ENCODE assay signal across 17 cellular contexts in genomic region chr2:6937157-6937556, GRCh38. TPM values are rescaled to one million over a fixed set of nuclear protein-coding genes. Genes with fewer than 3 reads are reported as not detected.
DNase-seq lines count a peak whose midpoint lies in the region; TF ChIP-seq lines count a peak whose summit lies in the region.
"Had no signal": no experiment of that assay in that cellular context is flagged by ENCODE, and none has a peak within 500 bp of the region (broad histone marks: within the 10 kb centered on the region; RNA-seq: fewer than 3 reads in every experiment).

No MANE protein-coding gene starts in this region.

- peaks cover 10% of the 10 kb centered on the region for H3K27me3 Mint-ChIP-seq in osteocyte (ENCODE audit: unreplicated experiment)

- H3K9ac ChIP-seq in Loucy (ENCODE audit: low read depth, low read length, poor library complexity, severe bottlenecking) = no peak overlapping the region

- no peak overlapping the region for H3K27ac Mint-ChIP-seq in osteocyte (ENCODE audit: unreplicated experiment)

- H4K20me1 ChIP-seq in Loucy (ENCODE audit: insufficient read depth, low read length, poor library complexity, severe bottlenecking) = no peaks in the 10 kb centered on the region

- H3K9me2 ChIP-seq in Loucy (replicated peaks; ENCODE audit: low read depth, low read length) = no peaks in the 10 kb centered on the region

- H3K4me2 ChIP-seq in Loucy (ENCODE audit: low read depth, low read length, poor library complexity, severe bottlenecking) = peak overlapping the region; percentile 26

- peak overlapping the region; percentile 77 for H3K27ac ChIP-seq in caudate nucleus (ENCODE audit: low read depth, low read length)
- H3K27ac ChIP-seq: 22Rv1, RWPE1, SJCRH30 had no signal

- TF ChIP-seq CTCF in Loucy (conservative IDR thresholded peaks at IDR 0.05; ENCODE audit: low read length) (no peak), osteocyte (IDR thresholded peaks at IDR 0.05) (no peak)

- no peak overlapping the region for H3K4me3 Mint-ChIP-seq in osteocyte (ENCODE audit: unreplicated experiment)

- H3K36me3 ChIP-seq in Loucy (ENCODE audit: insufficient read depth, low read length) = peaks cover 3% of the 10 kb centered on the region; the same call in 1 of the 2 replicates
- H3K36me3 ChIP-seq: SJCRH30 had no signal

- peak; percentile 13 for DNase-seq in NCI-H146 (lab: John Stamatoyannopoulos, UW)
- DNase-seq in NCI-H146 treated with DMSO at 0.1 percent for 48 hours (lab: John Stamatoyannopoulos, UW; ENCODE audit: unreplicated experiment) = no peak
- DNase-seq in caudate nucleus (lab: John Stamatoyannopoulos, UW) = peak in 1 of 61 donors; percentile 63
- DNase-seq in osteocyte (ENCODE audit: extremely low spot score, unreplicated experiment) = peak; percentile 46
- no peak for DNase-seq in NCI-H1105 treated with DMSO at 0.1 percent for 48 hours (lab: John Stamatoyannopoulos, UW)
- no peak for DNase-seq in DMS79 (lab: John Stamatoyannopoulos, UW)
- no peak for DNase-seq in DMS79 treated with DMSO at 0.1 percent for 48 hours (lab: John Stamatoyannopoulos, UW)
- DNase-seq: HCEC 1CT, NCI-H1436 treated with DMSO at 0.1 percent for 48 hours, NCI-H2171 treated with DMSO at 0.1 percent for 48 hours, NCI-H510A, SJCRH30 had no signal

- peaks cover 5% of the 10 kb centered on the region for H3K36me3 Mint-ChIP-seq in osteocyte (ENCODE audit: unreplicated experiment)

- peaks cover 7% of the 10 kb centered on the region for H3K9me3 Mint-ChIP-seq in osteocyte (ENCODE audit: unreplicated experiment)

- H3K27me3 ChIP-seq in Loucy (ENCODE audit: insufficient read depth, low read length, poor library complexity, severe bottlenecking) = no peaks in the 10 kb centered on the region
- H3K27me3 ChIP-seq: SJCRH30 had no signal

- peaks cover 28% of the 10 kb centered on the region for H3K4me1 Mint-ChIP-seq in osteocyte (ENCODE audit: unreplicated experiment)

- H2AFZ ChIP-seq in Loucy (ENCODE audit: low read length) = no peak overlapping the region

- no peaks in the 10 kb centered on the region for H3K9me3 ChIP-seq in Loucy (ENCODE audit: insufficient read depth, low read depth, low read length)

- peaks cover 4% of the 10 kb centered on the region; the same call in 1 of the 2 replicates for H3K79me2 ChIP-seq in Loucy (ENCODE audit: insufficient read depth, low read length)

- H3F3A ChIP-seq in Loucy (ENCODE audit: low read depth) = no peaks in the 10 kb centered on the region

- no peak overlapping the region for H3K4me3 ChIP-seq in Loucy (ENCODE audit: low read length, poor library complexity, severe bottlenecking)
- H3K4me3 ChIP-seq: GM12878, SJCRH30 had no signal

- H3K4me1 ChIP-seq in Loucy (ENCODE audit: insufficient read depth, low read length, poor library complexity, severe bottlenecking) = peaks cover 12% of the 10 kb centered on the region

RNA-seq across cellular contexts. Expression of gene RNF144A, which starts 19.9 kb away (rescaled TPM):
- total RNA-seq in osteocyte = 9.0 and 9.6 TPM in 2 replicates

RNA-seq across cellular contexts. Expression of gene RSAD2, which starts 59.6 kb away (rescaled TPM):
- not detected in 2 replicates for total RNA-seq in osteocyte
- total RNA-seq: OCI-LY7, SJCRH30 had no signal

Comparison
In these comparisons a context has a peak if more than half of its experiments do, and no peak if none do; other contexts are left out.
1. DNase-seq: peak in NCI-H146 (single experiment) and osteocyte (single experiment); none in NCI-H146 treated with DMSO at 0.1 percent for 48 hours (single experiment), NCI-H1105 treated with DMSO at 0.1 percent for 48 hours (single experiment), DMS79 (single experiment) and DMS79 treated with DMSO at 0.1 percent for 48 hours (single experiment).